22 cellular contexts compared by ENCODE assay signal in the genomic region with DNA sequence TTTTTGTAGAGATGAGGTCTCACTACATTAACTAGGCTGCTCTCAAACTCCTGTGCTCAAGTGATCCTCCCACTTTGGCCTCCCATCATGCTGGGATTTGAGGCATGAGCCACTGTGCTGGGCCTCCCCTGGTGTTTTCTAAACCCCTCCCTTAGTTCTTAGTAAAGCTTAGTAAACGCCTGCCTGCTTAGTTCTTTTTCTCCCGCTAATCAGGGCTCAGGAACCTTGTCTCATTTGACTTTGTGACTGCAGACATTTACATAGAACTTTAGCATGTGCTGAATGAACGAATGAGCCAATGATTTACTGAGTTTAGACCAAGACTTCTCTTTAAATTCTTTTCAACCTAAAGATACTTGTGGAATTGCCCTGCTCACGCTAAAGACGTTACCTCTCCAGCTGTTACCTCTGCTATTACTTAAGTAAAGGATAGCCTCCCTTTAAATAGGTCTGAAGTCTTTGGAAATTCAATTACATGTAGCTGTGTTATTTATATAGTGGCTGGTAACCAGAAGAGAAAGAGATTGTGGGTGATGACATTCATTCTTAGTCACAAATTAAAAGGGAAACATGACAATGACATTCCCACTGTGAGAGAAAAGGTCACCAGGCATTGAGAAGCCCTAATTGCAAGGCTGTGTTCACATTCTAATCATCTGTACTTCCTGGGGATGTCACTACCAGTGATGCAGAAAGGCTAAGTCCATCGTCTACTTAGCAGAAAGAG. TPM values are rescaled to one million over a fixed set of nuclear protein-coding genes. Genes with fewer than 3 reads are reported as not detected.
A peak's percentile ranks its signal among the peaks of the same experiment; 100 is the strongest.
DNase-seq lines count a peak whose midpoint lies in the region; ATAC-seq, FAIRE-seq and TF ChIP-seq lines count a peak whose summit lies in the region.
"Had no signal": no experiment of that assay in that cellular context is flagged by ENCODE, and none has a peak within 500 bp of the region (broad histone marks: within the 10 kb centered on the region; RNA-seq: fewer than 3 reads in every experiment).

No MANE protein-coding gene starts in this region.

- DNase-seq in Right ventricle myocardium inferior (ENCODE audit: missing footprints) (no peak), cardiac septum (ENCODE audit: low spot score) (no peak), ascending aorta (ENCODE audit: low spot score in 2 of 2) (no peak), tibial nerve (ENCODE audit: low spot score in 2 of 2) (no peak), GF-D8 (lab: John Stamatoyannopoulos, UW) (no peak), HAP-1 (ENCODE audit: low spot score in 2 of 2) (no peak), NCI-H1930 (lab: John Stamatoyannopoulos, UW) (no peak)
- DNase-seq: ACHN; activated CD4-positive, alpha-beta memory T cell treated with anti-CD3 and anti-CD28 coated beads for 36 hours; activated T-cell treated with anti-CD3 and anti-CD28 coated beads, Interleukin-2, amount 50 U/mL, for 48 hours; CD4-positive, CD25-positive, alpha-beta regulatory T cell; dermis blood vessel endothelial cell; DND-41; mammary epithelial cell; NCI-H2029; NCI-H510A treated with DMSO at 0.1 percent for 48 hours; PC-3 had no signal

- H3K27me3 ChIP-seq in ascending aorta (no peaks in the 10 kb centered on the region), tibial nerve (no peaks in the 10 kb centered on the region), HAP-1 (ENCODE audit: low read depth) (no peaks in the 10 kb centered on the region)
- H3K27me3 ChIP-seq: gastroesophageal sphincter had no signal

- peak; percentile 32 for ATAC-seq in Right ventricle myocardium inferior
- ATAC-seq: gastroesophageal sphincter; natural killer cell treated with Interleukin-12 subunit alpha and Interleukin-12 subunit beta and Interleukin-15 and Interleukin-18, amount 100 ng/mL, for 72 hours; PC-3 had no signal

- no peak overlapping the region for H3K4me3 ChIP-seq in ascending aorta
- no peak overlapping the region for H3K4me3 ChIP-seq in tibial nerve
- H3K4me3 ChIP-seq in HAP-1 = no peak overlapping the region
- H3K4me3 ChIP-seq: gastroesophageal sphincter had no signal

- H3K36me3 ChIP-seq in ascending aorta = no peaks in the 10 kb centered on the region
- H3K36me3 ChIP-seq in tibial nerve = no peaks in the 10 kb centered on the region
- no peaks in the 10 kb centered on the region for H3K36me3 ChIP-seq in HAP-1 (replicated peaks)
- H3K36me3 ChIP-seq: gastroesophageal sphincter had no signal

- FAIRE-seq in islet of Langerhans (lab: Jason Lieb, UNC) = peak; percentile 65
- FAIRE-seq: TTC549 had no signal

- TF ChIP-seq CTCF in ascending aorta (IDR thresholded peaks at IDR 0.05) (no peak), tibial nerve (IDR thresholded peaks at IDR 0.05) (no peak)

- no peaks in the 10 kb centered on the region for H3K9me3 ChIP-seq in ascending aorta
- H3K9me3 ChIP-seq in tibial nerve = no peaks in the 10 kb centered on the region
- H3K9me3 ChIP-seq in HAP-1 = no peaks in the 10 kb centered on the region
- H3K9me3 ChIP-seq: gastroesophageal sphincter had no signal

- in situ Hi-C loops in HAP-1 (cut with MboI; ENCODE audit: low sequenced_read_pairs) = no loop called here

- H3K27ac ChIP-seq in ascending aorta (peak overlapping the region; percentile 62 to 70), tibial nerve (peak overlapping the region in 3 of 4 donors; percentile 13 to 84 (median 72))
- H3K27ac ChIP-seq: epithelial cell of prostate had no signal

- TF ChIP-seq POLR2A in tibial nerve (IDR thresholded peaks at IDR 0.05) = no peak

- H3K4me1 ChIP-seq in ascending aorta (peaks cover 0 to 5% of the 10 kb centered on the region in 2 donors), tibial nerve (peaks cover 0 to 9% (median 0%) of the 10 kb centered on the region in 4 donors), HAP-1 (no peaks in the 10 kb centered on the region; the same call in 1 of the 2 replicates)
- H3K4me1 ChIP-seq: gastroesophageal sphincter had no signal

- intact Hi-C loops in Right ventricle myocardium inferior (cut with DNase I) = no loop called here
- intact Hi-C loops in cardiac septum (cut with DNase I) = no loop called here
- intact Hi-C loops in ascending aorta (cut with DNase I) = no loop called here

- TF ChIP-seq EP300 in tibial nerve (IDR thresholded peaks at IDR 0.05) = no peak

- WGBS in tibial nerve, 2 donors = 71 to 73% methylated on average over 6 of the region's 6 CpGs

RNA-seq across cellular contexts. Expression of gene SUSD1, which starts 18.6 kb away (rescaled TPM):
- total RNA-seq in Right ventricle myocardium inferior (8.1 TPM), cardiac septum (4.3 TPM), ascending aorta (13.0 TPM), tibial nerve (10 to 100 TPM in 2 of 4 donors, 1 to 10 TPM in 2; 6.9 to 19.8 (median 11.5) TPM)
